8 cellular contexts compared by ENCODE assay signal in the genomic region with DNA sequence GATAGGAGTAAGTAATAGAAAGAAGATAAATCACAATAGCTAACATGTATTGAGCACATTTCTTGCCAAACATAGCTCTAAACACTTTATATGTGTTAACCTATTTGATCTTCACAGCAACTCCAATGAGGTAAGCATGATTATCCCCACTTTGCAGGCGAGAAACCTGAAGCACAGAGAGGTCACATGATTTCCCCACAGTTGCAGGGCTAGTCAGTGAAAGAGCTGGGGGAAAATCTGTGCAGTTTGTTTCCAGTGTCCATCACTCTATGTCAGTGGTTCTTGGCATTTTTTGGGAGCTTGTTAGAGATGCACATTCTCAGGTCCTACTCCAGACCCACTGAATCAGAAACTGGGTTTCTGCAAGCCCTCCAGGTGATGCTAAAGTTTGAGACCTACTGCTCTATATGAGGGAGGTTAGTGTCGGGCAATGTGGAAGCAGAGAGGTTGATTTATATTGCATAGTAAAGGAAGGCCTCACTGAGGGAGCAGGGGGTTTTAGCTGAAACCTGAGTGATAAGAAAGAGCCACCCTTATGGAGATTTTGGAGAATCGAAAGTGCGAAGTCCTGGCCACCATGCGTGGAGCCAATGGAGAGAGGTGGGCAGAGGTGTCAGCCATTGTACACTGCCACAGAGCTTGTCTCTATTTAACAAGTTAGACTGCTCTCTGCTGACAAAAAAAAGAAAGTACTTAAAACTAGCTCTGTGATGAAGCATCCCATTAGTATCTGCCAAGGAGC. TPM values are rescaled to one million over a fixed set of nuclear protein-coding genes. Genes with fewer than 3 reads are reported as not detected.
DNase-seq lines count a peak whose midpoint lies in the region; ATAC-seq and TF ChIP-seq lines count a peak whose summit lies in the region.

No MANE protein-coding gene starts in this region.

- H3K27ac Mint-ChIP-seq in CD4-positive, CD25-positive, alpha-beta regulatory T cell = peak overlapping the region; percentile 29 to 52 (median 31)
- H3K27ac Mint-ChIP-seq in activated CD4-positive, alpha-beta memory T cell treated with anti-CD3 and anti-CD28 coated beads, Interleukin-2, amount 10 ng/mL, durations not matched to agents 7 days and 5 days = peak overlapping the region; percentile 17

- POLR2A ChIA-PET in activated CD4-positive, alpha-beta memory T cell treated with anti-CD3 and anti-CD28 coated beads, Interleukin-2, amount 10 ng/mL, durations not matched to agents 7 days and 5 days (lab: Charles Lee) = interaction anchor here (1.0 to 1.6 kb wide), 4 partner anchors 31 to 83 kb away, joined by 3 to 18 read pairs (median 7); a partner anchor contains a TSS

- no peaks in the 10 kb centered on the region for H3K4me1 ChIP-seq in CD4-positive, CD25-positive, alpha-beta regulatory T cell (ENCODE audit: control insufficient read depth, insufficient read depth, low read length, poor library complexity, severe bottlenecking)
- no peaks in the 10 kb centered on the region for H3K4me1 ChIP-seq in liver (ENCODE audit: control insufficient read depth in 4 of 4, insufficient read depth in 4 of 4, low read length in 3 of 4)
- H3K4me1 ChIP-seq in stomach = no peaks in the 10 kb centered on the region
- no peaks in the 10 kb centered on the region for H3K4me1 ChIP-seq in suprapubic skin

- TF ChIP-seq POLR2A in stomach (IDR thresholded peaks at IDR 0.05) (no peak), suprapubic skin (IDR thresholded peaks at IDR 0.05) (no peak)

- no peak overlapping the region for H3K4me3 ChIP-seq in CD4-positive, CD25-positive, alpha-beta regulatory T cell (ENCODE audit: low read depth, low read length)
- H3K4me3 ChIP-seq in liver (ENCODE audit: low read depth in 1 of 3, low read length in 3 of 3) (no peak overlapping the region), stomach (no peak overlapping the region), suprapubic skin (no peak overlapping the region)

- intact Hi-C loops in stomach (cut with DNase I; ENCODE audit: low total_unique reads) = no loop called here

- H3K9me3 ChIP-seq in CD4-positive, CD25-positive, alpha-beta regulatory T cell (ENCODE audit: control insufficient read depth in 2 of 2, low read length in 2 of 2) = no peaks in the 10 kb centered on the region
- H3K9me3 ChIP-seq in liver (ENCODE audit: control insufficient read depth in 4 of 4, low read length in 3 of 4) (no peaks in the 10 kb centered on the region), stomach (no peaks in the 10 kb centered on the region), suprapubic skin (no peaks in the 10 kb centered on the region)

- no peak overlapping the region for H3K9ac ChIP-seq in liver (ENCODE audit: low read depth in 1 of 2, low read length in 2 of 2)

- H3K27me3 Mint-ChIP-seq in CD4-positive, CD25-positive, alpha-beta regulatory T cell = peaks cover 4% of the 10 kb centered on the region
- H3K27me3 Mint-ChIP-seq in activated CD4-positive, alpha-beta memory T cell treated with anti-CD3 and anti-CD28 coated beads, Interleukin-2, amount 10 ng/mL, durations not matched to agents 7 days and 5 days = no peaks in the 10 kb centered on the region

- no peak overlapping the region for H3K4me3 Mint-ChIP-seq in CD4-positive, CD25-positive, alpha-beta regulatory T cell
- peak overlapping the region; percentile 5 for H3K4me3 Mint-ChIP-seq in activated CD4-positive, alpha-beta memory T cell treated with anti-CD3 and anti-CD28 coated beads, Interleukin-2, amount 10 ng/mL, durations not matched to agents 7 days and 5 days

- TF ChIP-seq CTCF in liver (IDR thresholded peaks at IDR 0.05; ENCODE audit: low read depth, low read length, missing input control) (no peak), stomach (IDR thresholded peaks at IDR 0.05) (peak in 1 of 7 experiments; percentile 13), suprapubic skin (IDR thresholded peaks at IDR 0.05) (no peak)

- TF ChIP-seq RAD21 in liver (IDR thresholded peaks at IDR 0.05) = peak; percentile 44 to 56

- ATAC-seq in CD4-positive, CD25-positive, alpha-beta regulatory T cell (ENCODE audit: low read depth in 2 of 2) = peak; percentile 61 to 66
- ATAC-seq in GM19023 (IDR thresholded peaks at IDR 0.05; ENCODE audit: unreplicated experiment) = peak; percentile 83
- ATAC-seq in HG03103 (IDR thresholded peaks at IDR 0.05; ENCODE audit: low read depth, unreplicated experiment) = peak; percentile 66

- no peaks in the 10 kb centered on the region for H3K36me3 ChIP-seq in CD4-positive, CD25-positive, alpha-beta regulatory T cell (ENCODE audit: control insufficient read depth, insufficient read depth, low read length)
- H3K36me3 ChIP-seq in liver (ENCODE audit: control insufficient read depth in 4 of 4, insufficient read depth in 3 of 4, low read depth in 1 of 4, low read length in 3 of 4) (no peaks in the 10 kb centered on the region), stomach (no peaks in the 10 kb centered on the region), suprapubic skin (no peaks in the 10 kb centered on the region)

- H3K27me3 ChIP-seq in CD4-positive, CD25-positive, alpha-beta regulatory T cell (ENCODE audit: control insufficient read depth, insufficient read depth, low read length) = no peaks in the 10 kb centered on the region
- no peaks in the 10 kb centered on the region for H3K27me3 ChIP-seq in liver (ENCODE audit: control insufficient read depth in 4 of 4, insufficient read depth in 4 of 4, low read length in 3 of 4)
- H3K27me3 ChIP-seq in stomach = no peaks in the 10 kb centered on the region
- H3K27me3 ChIP-seq in suprapubic skin = no peaks in the 10 kb centered on the region

- TF ChIP-seq EP300 in stomach (IDR thresholded peaks at IDR 0.05) = no peak
- no peak for TF ChIP-seq EP300 in suprapubic skin (IDR thresholded peaks at IDR 0.05)

- no peaks in the 10 kb centered on the region for H3K9me3 Mint-ChIP-seq in CD4-positive, CD25-positive, alpha-beta regulatory T cell
- H3K9me3 Mint-ChIP-seq in activated CD4-positive, alpha-beta memory T cell treated with anti-CD3 and anti-CD28 coated beads, Interleukin-2, amount 10 ng/mL, durations not matched to agents 7 days and 5 days = no peaks in the 10 kb centered on the region

- WGBS in liver = 81% methylated on average over 5 of the region's 5 CpGs
- WGBS in stomach, 5 donors = 67 to 80% (median 72%) methylated on average over 5 of the region's 5 CpGs
- WGBS in suprapubic skin = 82% methylated on average over 5 of the region's 5 CpGs

- CTCF ChIA-PET in activated CD4-positive, alpha-beta memory T cell treated with anti-CD3 and anti-CD28 coated beads, Interleukin-2, amount 10 ng/mL, durations not matched to agents 7 days and 5 days (lab: Charles Lee) = interaction anchor here (0.7 to 4.2 kb wide), 12 partner anchors 11 to 231 kb away, joined by 3 to 101 read pairs (median 6); a partner anchor contains a TSS

- H3K4me1 Mint-ChIP-seq in CD4-positive, CD25-positive, alpha-beta regulatory T cell = peaks cover 0 to 9% (median under 1%) of the 10 kb centered on the region in 4 donors
- H3K4me1 Mint-ChIP-seq in activated CD4-positive, alpha-beta memory T cell treated with anti-CD3 and anti-CD28 coated beads, Interleukin-2, amount 10 ng/mL, durations not matched to agents 7 days and 5 days = peaks cover 9% of the 10 kb centered on the region

- H3K27ac ChIP-seq in CD4-positive, CD25-positive, alpha-beta regulatory T cell (ENCODE audit: insufficient read depth, low read length, poor library complexity, severe bottlenecking) = no peak overlapping the region
- H3K27ac ChIP-seq in liver (ENCODE audit: low read depth in 1 of 2, low read length in 2 of 2) = no peak overlapping the region
- no peak overlapping the region for H3K27ac ChIP-seq in stomach
- no peak overlapping the region for H3K27ac ChIP-seq in suprapubic skin

- peak in 2 of 3 donors; percentile 33 to 40 for DNase-seq in CD4-positive, CD25-positive, alpha-beta regulatory T cell
- peak; percentile 24 for DNase-seq in activated CD4-positive, alpha-beta memory T cell treated with anti-CD3 and anti-CD28 coated beads, Interleukin-2, amount 10 ng/mL, durations not matched to agents 7 days and 5 days
- DNase-seq in stomach = no peak
- no peak for DNase-seq in amniotic stem cell (lab: John Stamatoyannopoulos, UW)
- no peak for DNase-seq in suprapubic skin (ENCODE audit: low spot score in 2 of 2)

- H3K36me3 Mint-ChIP-seq in CD4-positive, CD25-positive, alpha-beta regulatory T cell = no peaks in the 10 kb centered on the region
- no peaks in the 10 kb centered on the region for H3K36me3 Mint-ChIP-seq in activated CD4-positive, alpha-beta memory T cell treated with anti-CD3 and anti-CD28 coated beads, Interleukin-2, amount 10 ng/mL, durations not matched to agents 7 days and 5 days (ENCODE audit: low read depth)

RNA-seq across cellular contexts. Expression of a gene that starts 20.9 kb away (rescaled TPM):
- total RNA-seq in CD4-positive, CD25-positive, alpha-beta regulatory T cell = not detected
- under 1 TPM in 1 of 4 donors, not detected in 3; 0.15 TPM for polyA plus RNA-seq in CD4-positive, CD25-positive, alpha-beta regulatory T cell
- total RNA-seq in activated CD4-positive, alpha-beta memory T cell treated with anti-CD3 and anti-CD28 coated beads, Interleukin-2, amount 10 ng/mL, durations not matched to agents 7 days and 5 days = 1 to 10 TPM; 2.4 to 2.5 TPM
- under 1 TPM in 1 of 2 donors, not detected in 1; 0.42 TPM for total RNA-seq in liver
- under 1 TPM; 0.08 to 0.21 TPM for polyA plus RNA-seq in liver
- 1 to 10 TPM in 2 of 5 donors, under 1 TPM in 1, not detected in 2; 0.89 to 7.3 (median 2.6) TPM for total RNA-seq in stomach
- polyA plus RNA-seq in stomach = 1 to 10 TPM in 2 of 3 donors, under 1 TPM in 1; 1.00 to 1.4 (median 1.4) TPM
- total RNA-seq in suprapubic skin = 10 to 100 TPM in 1 of 4 donors, 1 to 10 TPM in 3; 2.0 to 10.7 (median 6.1) TPM

RNA-seq across cellular contexts. Expression of a gene that starts 30.5 kb away (rescaled TPM):
- total RNA-seq in CD4-positive, CD25-positive, alpha-beta regulatory T cell = 6.4 TPM
- under 1 TPM in 3 of 4 donors, not detected in 1; 0.47 to 0.69 (median 0.60) TPM for polyA plus RNA-seq in CD4-positive, CD25-positive, alpha-beta regulatory T cell
- 10 to 100 TPM; 27.2 to 28.2 TPM for total RNA-seq in activated CD4-positive, alpha-beta memory T cell treated with anti-CD3 and anti-CD28 coated beads, Interleukin-2, amount 10 ng/mL, durations not matched to agents 7 days and 5 days
- total RNA-seq in liver = under 1 TPM; 0.25 to 0.28 TPM
- under 1 TPM in 1 of 2 donors, not detected in 1; 0.16 TPM for polyA plus RNA-seq in liver
- total RNA-seq in stomach = 10 to 100 TPM in 1 of 5 donors, 1 to 10 TPM in 2, not detected in 2; 1.7 to 27.2 (median 2.2) TPM
- polyA plus RNA-seq in stomach = 1 to 10 TPM in 2 of 3 donors, under 1 TPM in 1; 0.50 to 2.0 (median 1.7) TPM
- total RNA-seq in suprapubic skin = 1 to 10 TPM in 3 of 4 donors, under 1 TPM in 1; 0.72 to 9.8 (median 2.7) TPM

Comparison
In these comparisons a context has a peak if more than half of its experiments do, and no peak if none do; other contexts are left out.
1. DNase-seq: peak in CD4-positive, CD25-positive, alpha-beta regulatory T cell (2 of 3) and activated CD4-positive, alpha-beta memory T cell treated with anti-CD3 and anti-CD28 coated beads, Interleukin-2, amount 10 ng/mL, durations not matched to agents 7 days and 5 days (single experiment); none in stomach (single experiment), amniotic stem cell (single experiment) and suprapubic skin (0 of 2).
2. Peak in every context shown above with its lines, with median percentiles within 50 percentile points of each other: ATAC-seq.